ENCODE assay signal across 11 cellular contexts in genomic region chr15:64619880-64620839, GRCh38.
A peak's percentile ranks its signal among the peaks of the same experiment; 100 is the strongest.
DNase-seq lines count a peak whose midpoint lies in the region; ATAC-seq, FAIRE-seq and TF ChIP-seq lines count a peak whose summit lies in the region.
"Had no signal": no experiment of that assay in that cellular context is flagged by ENCODE, and none has a peak within 500 bp of the region (broad histone marks: within the 10 kb centered on the region; RNA-seq: fewer than 3 reads in every experiment).

No MANE protein-coding gene starts in this region.

- no peak overlapping the region for H3K4me3 Mint-ChIP-seq in activated CD8-positive, alpha-beta T cell treated with anti-CD3 and anti-CD28 coated beads, Interleukin-2, amount 10 ng/mL, durations not matched to agents 7 days and 5 days

- H3K27me3 ChIP-seq in right lobe of liver (no peaks in the 10 kb centered on the region), HepG2 (ENCODE audit: control insufficient read depth in 1 of 2, insufficient read depth in 2 of 2, low read length in 2 of 2) (no peaks in the 10 kb centered on the region; a peak in 1 of 5 replicates), transverse colon (no peaks in the 10 kb centered on the region)

- TF ChIP-seq POLR2A in right lobe of liver (IDR thresholded peaks at IDR 0.05) (no peak), HepG2 (IDR thresholded peaks at IDR 0.05; ENCODE audit: insufficient read depth in 1 of 2, low read depth in 2 of 2, low read length in 2 of 2) (no peak), transverse colon (IDR thresholded peaks at IDR 0.05) (no peak)

- CTCF ChIA-PET in HepG2 (lab: Yijun Ruan, JAX; ENCODE audit: low intra/inter-chr PET ratio, low total read pairs): no interaction called here
- CTCF ChIA-PET in activated CD8-positive, alpha-beta T cell treated with anti-CD3 and anti-CD28 coated beads, Interleukin-2, amount 10 ng/mL, durations not matched to agents 7 days and 5 days (lab: Charles Lee): interaction anchor here (0.8 to 1.9 kb wide), 4 partner anchors 15 to 35 kb away, joined by 3 to 6 read pairs (median 4); no protein-coding TSS in a partner anchor

- intact Hi-C loops in right lobe of liver (cut with DNase I): no loop called here
- intact Hi-C loops in HepG2 (cut with micrococcal nuclease; ENCODE audit: unreplicated experiment): no loop called here
- intact Hi-C loops in transverse colon (cut with DNase I; ENCODE audit: low total_unique reads): no loop called here

- H3K4me3 ChIP-seq in right lobe of liver (no peak overlapping the region), HepG2 (replicated peaks in 1 of 3; ENCODE audit: insufficient read depth in 1 of 3, low read depth in 2 of 3, low read length in 3 of 3) (no peak overlapping the region), fibroblast of the aortic adventitia (ENCODE audit: low read depth, low read length) (no peak overlapping the region), transverse colon (no peak overlapping the region)

- H3K36me3 ChIP-seq in right lobe of liver (no peaks in the 10 kb centered on the region), HepG2 (replicated peaks in 1 of 2; ENCODE audit: control insufficient read depth in 1 of 2, insufficient read depth in 2 of 2, low read length in 2 of 2) (peaks cover 2 to 5% of the 10 kb centered on the region in 2 experiments; a peak in 3 of 5 replicates), transverse colon (no peaks in the 10 kb centered on the region)

- no peaks in the 10 kb centered on the region for H3K27me3 Mint-ChIP-seq in activated CD8-positive, alpha-beta T cell treated with anti-CD3 and anti-CD28 coated beads, Interleukin-2, amount 10 ng/mL, durations not matched to agents 7 days and 5 days (ENCODE audit: low read depth)

- H3K9ac ChIP-seq in HepG2 (ENCODE audit: insufficient read depth, low read depth, low read length): no peak overlapping the region

- peaks cover 8% of the 10 kb centered on the region for H3K79me2 ChIP-seq in HepG2 (ENCODE audit: insufficient read depth, low read length)

- H3K36me3 Mint-ChIP-seq in activated CD8-positive, alpha-beta T cell treated with anti-CD3 and anti-CD28 coated beads, Interleukin-2, amount 10 ng/mL, durations not matched to agents 7 days and 5 days (ENCODE audit: low read depth): peaks cover 18% of the 10 kb centered on the region

- H3K4me2 ChIP-seq in HepG2 (ENCODE audit: low read depth, low read length): no peak overlapping the region

- peak; percentile 40 to 73 (median 51) for ATAC-seq in right lobe of liver
- no peak; the same call in 2 of the 3 replicates for ATAC-seq in HepG2
- no peak for ATAC-seq in activated CD8-positive, alpha-beta T cell treated with anti-CD3 and anti-CD28 coated beads, Interleukin-2, amount 10 ng/mL, durations not matched to agents 7 days and 5 days
- ATAC-seq in HG03378 (IDR thresholded peaks at IDR 0.05; ENCODE audit: unreplicated experiment): no peak

- no peak overlapping the region for H2AFZ ChIP-seq in HepG2 (ENCODE audit: low read length)

- 67% methylated on average over 1 of the region's 1 CpG for WGBS in right lobe of liver (ENCODE audit: insufficient coverage, low coverage, low lambda C conversion rate, missing lambda C conversion rate)
- 94% methylated on average over 1 of the region's 1 CpG for WGBS in HepG2 (ENCODE audit: low lambda C conversion rate)
- WGBS in transverse colon (ENCODE audit: low coverage in 1 of 2), 2 donors: 93% methylated on average over 1 of the region's 1 CpG; no CpG with 5 or more reads in 1 of the 2 donors

- H3K9me3 Mint-ChIP-seq in activated CD8-positive, alpha-beta T cell treated with anti-CD3 and anti-CD28 coated beads, Interleukin-2, amount 10 ng/mL, durations not matched to agents 7 days and 5 days (ENCODE audit: insufficient read depth): no peaks in the 10 kb centered on the region

- POLR2A ChIA-PET in HepG2 (lab: Yijun Ruan, JAX): no interaction called here
- POLR2A ChIA-PET in activated CD8-positive, alpha-beta T cell treated with anti-CD3 and anti-CD28 coated beads, Interleukin-2, amount 10 ng/mL, durations not matched to agents 7 days and 5 days (lab: Charles Lee): interaction anchor here (1.0 kb wide), 1 partner anchor 14 kb away, joined by 4 read pairs; no protein-coding TSS in a partner anchor

- no peaks in the 10 kb centered on the region for H4K20me1 ChIP-seq in HepG2 (ENCODE audit: insufficient read depth, low read length)

- H3K4me1 Mint-ChIP-seq in activated CD8-positive, alpha-beta T cell treated with anti-CD3 and anti-CD28 coated beads, Interleukin-2, amount 10 ng/mL, durations not matched to agents 7 days and 5 days (ENCODE audit: low read depth): peaks cover 85% of the 10 kb centered on the region

- no peak overlapping the region for H3K27ac ChIP-seq in right lobe of liver
- no peak overlapping the region for H3K27ac ChIP-seq in HepG2 (ENCODE audit: extremely low read length, insufficient read depth, low read length)
- peak overlapping the region in 3 of 4 donors; percentile 7 to 30 (median 25) for H3K27ac ChIP-seq in transverse colon

- H3K9me3 ChIP-seq in right lobe of liver (no peaks in the 10 kb centered on the region), HepG2 (ENCODE audit: low read length) (no peaks in the 10 kb centered on the region), transverse colon (no peaks in the 10 kb centered on the region)

- DNase-seq in right lobe of liver (no peak), HepG2 (ENCODE audit: low spot score) (no peak), fibroblast of the aortic adventitia (ENCODE audit: low read depth) (peak; percentile 92), transverse colon (no peak), NCI-H128 (lab: John Stamatoyannopoulos, UW; ENCODE audit: unreplicated experiment) (no peak), COLO829 (ENCODE audit: low spot score) (no peak)
- no peak for DNase-seq in activated CD8-positive, alpha-beta T cell treated with anti-CD3 and anti-CD28 coated beads, Interleukin-2, amount 10 ng/mL, durations not matched to agents 7 days and 5 days
- DNase-seq: DMS53, NCI-H2227 treated with DMSO at 0.1 percent for 48 hours had no signal

- FAIRE-seq in HepG2 (lab: Jason Lieb, UNC): no peak
- FAIRE-seq: TTC549 had no signal

- no TSS peak for BruUV-seq in HepG2 (replicated peaks; lab: Mats Ljungman, UMichigan)

- TF ChIP-seq CTCF in right lobe of liver (IDR thresholded peaks at IDR 0.05) (no peak), HepG2 (CRISPR knock-in tag; IDR thresholded peaks at IDR 0.05) (no peak), fibroblast of the aortic adventitia (IDR thresholded peaks at IDR 0.05; ENCODE audit: insufficient read depth, low read length) (no peak), transverse colon (IDR thresholded peaks at IDR 0.05) (no peak)

- TF ChIP-seq EP300 in HepG2 (IDR thresholded peaks at IDR 0.05; ENCODE audit: low read depth in 2 of 2, low read length in 2 of 2) (no peak), HepG2 (CRISPR knock-in tag; IDR thresholded peaks at IDR 0.05; ENCODE audit: borderline replicate concordance) (no peak), transverse colon (IDR thresholded peaks at IDR 0.05; ENCODE audit: low read depth) (no peak)

- in situ Hi-C loops in HepG2 (cut with HindIII; ENCODE audit: extremely low pct_ligation_motif_present, low pct_unique_long_range_greater_than_20kb): no loop called here
- in situ Hi-C loops in transverse colon (cut with MboI; ENCODE audit: low pct_ligation_motif_present in 1 of 4, low pct_unique_long_range_greater_than_20kb in 1 of 4, low sequenced_read_pairs in 3 of 4): no loop called here

- peak overlapping the region; percentile 48 for H3K27ac Mint-ChIP-seq in activated CD8-positive, alpha-beta T cell treated with anti-CD3 and anti-CD28 coated beads, Interleukin-2, amount 10 ng/mL, durations not matched to agents 7 days and 5 days

- H3K4me1 ChIP-seq in right lobe of liver (peaks cover 0 to 14% (median 0%) of the 10 kb centered on the region in 4 donors), HepG2 (ENCODE audit: insufficient read depth, low read length) (peaks cover 20% of the 10 kb centered on the region), transverse colon (peaks cover 7 to 40% (median 20%) of the 10 kb centered on the region in 4 donors)

- no peak for TF ChIP-seq RAD21 in HepG2 (CRISPR knock-in tag; IDR thresholded peaks at IDR 0.05)

TF ChIP-seq in HepG2, 621 proteins besides CTCF, POLR2A, EP300 and RAD21 (continues in another document):
- TF ChIP-seq ZNF660 (CRISPR knock-in tag; IDR thresholded peaks at IDR 0.05; ENCODE audit: borderline replicate concordance, low read depth) (no peak), SCMH1 (CRISPR knock-in tag; IDR thresholded peaks at IDR 0.05; ENCODE audit: borderline replicate concordance) (no peak), TFE3 (CRISPR knock-in tag; IDR thresholded peaks at IDR 0.05) (no peak)

Comparison
In these comparisons a context has a peak if more than half of its experiments do, and no peak if none do; other contexts are left out.
1. ATAC-seq: peak in right lobe of liver (4 of 4); none in HepG2 (single experiment), activated CD8-positive, alpha-beta T cell treated with anti-CD3 and anti-CD28 coated beads, Interleukin-2, amount 10 ng/mL, durations not matched to agents 7 days and 5 days (single experiment) and HG03378 (single experiment).
2. H3K27ac ChIP-seq: peak in transverse colon (3 of 4); none in right lobe of liver (0 of 3) and HepG2 (single experiment).